23 cellular contexts compared by ENCODE assay signal in genomic region chr7:9242604-9243003, GRCh38.
DNase-seq lines count a peak whose midpoint lies in the region; ATAC-seq and TF ChIP-seq lines count a peak whose summit lies in the region.
"Had no signal": no experiment of that assay in that cellular context is flagged by ENCODE, and none has a peak within 500 bp of the region (broad histone marks: within the 10 kb centered on the region; RNA-seq: fewer than 3 reads in every experiment).

No MANE protein-coding gene starts in this region.

- H4K20me1 ChIP-seq in KMS-11 (ENCODE audit: insufficient read depth): no peaks in the 10 kb centered on the region
- H4K20me1 ChIP-seq in PC-3 (ENCODE audit: low read length): no peaks in the 10 kb centered on the region

- H3K9ac ChIP-seq in KMS-11 (peak overlapping the region; percentile 71), PC-3 (ENCODE audit: low read length) (no peak overlapping the region)
- H3K9ac ChIP-seq: GM23248 had no signal

- H3K4me1 ChIP-seq in KMS-11 (ENCODE audit: low read depth, poor library complexity, severe bottlenecking) (peaks cover 26% of the 10 kb centered on the region), PC-3 (ENCODE audit: insufficient read depth, low read length) (no peaks in the 10 kb centered on the region)

- H3K36me3 ChIP-seq in KMS-11 (ENCODE audit: insufficient read depth) (no peaks in the 10 kb centered on the region), PC-3 (ENCODE audit: low read depth, low read length) (no peaks in the 10 kb centered on the region)

- TF ChIP-seq CTCF in KMS-11 (conservative IDR thresholded peaks at IDR 0.05; ENCODE audit: low read depth, low read length) (no peak), PC-3 (conservative IDR thresholded peaks at IDR 0.05; ENCODE audit: low read depth, low read length) (no peak)

- H3K9me3 ChIP-seq in PC-3 (ENCODE audit: low read length): no peaks in the 10 kb centered on the region

- H2AFZ ChIP-seq in KMS-11 (ENCODE audit: low read depth) (peak overlapping the region; percentile 89), PC-3 (ENCODE audit: low read length) (peak overlapping the region; percentile 33)
- H2AFZ ChIP-seq: GM23248 had no signal

- BruUV-seq in PC-3 (replicated peaks; lab: Mats Ljungman, UMichigan): no TSS peak

- peak overlapping the region; percentile 78 for H3K4me2 ChIP-seq in KMS-11
- peak overlapping the region; percentile 54 for H3K4me2 ChIP-seq in PC-3 (ENCODE audit: low read length)

- H3K27ac ChIP-seq in KMS-11 (peak overlapping the region; percentile 81), PC-3 (ENCODE audit: low read length) (no peak overlapping the region)
- H3K27ac ChIP-seq: GM23248, HL-60 had no signal

- POLR2A ChIA-PET in PC-3 (lab: Charles Lee; ENCODE audit: unreplicated experiment): no interaction called here

- H3K4me3 ChIP-seq in KMS-11 (IDR thresholded peaks at IDR 0.05; ENCODE audit: insufficient read depth, low read depth, low read length): no peak overlapping the region
- H3K4me3 ChIP-seq in PC-3 (ENCODE audit: low read length): peak overlapping the region; percentile 52
- H3K4me3 ChIP-seq: GM23248 had no signal

- intact Hi-C loops in PC-3 (cut with micrococcal nuclease): no loop called here

- peak; percentile 31 for DNase-seq in A172 (ENCODE audit: low spot score)
- DNase-seq in PC-3: no peak
- DNase-seq in medulla oblongata (ENCODE audit: extremely low spot score): peak; percentile 6
- no peak for DNase-seq in COLO829 (ENCODE audit: low spot score)
- DNase-seq: 8988T; AML-193; C1 segment of cervical spinal cord; CD8-positive, alpha-beta T cell; DMS53; GDM1; GM23248; KG1; NCI-H187; NCI-H2107; NCI-H446 treated with DMSO at 0.1 percent for 48 hours; NCI-H69; SIG-M5 had no signal

- no peaks in the 10 kb centered on the region for H3F3A ChIP-seq in PC-3 (ENCODE audit: low read length, unreplicated experiment)

- H3K27me3 ChIP-seq in KMS-11 (ENCODE audit: insufficient read depth, low read depth): no peaks in the 10 kb centered on the region
- H3K27me3 ChIP-seq in PC-3 (ENCODE audit: low read length): no peaks in the 10 kb centered on the region

- H3K79me2 ChIP-seq in KMS-11 (ENCODE audit: insufficient read depth, low read depth): no peaks in the 10 kb centered on the region
- no peaks in the 10 kb centered on the region for H3K79me2 ChIP-seq in PC-3 (ENCODE audit: low read length)

- ATAC-seq in PC-3: peak; percentile 58
- no peak for ATAC-seq in HG03025 (IDR thresholded peaks at IDR 0.05; ENCODE audit: low FRiP score, unreplicated experiment)
- ATAC-seq in HG02759 (IDR thresholded peaks at IDR 0.05; ENCODE audit: unreplicated experiment): no peak
- ATAC-seq: CD8-positive, alpha-beta T cell; HCT116; SK-N-SH treated with all-trans-retinoic acid at 6 μM for 48 hours had no signal

- H3K9me2 ChIP-seq in PC-3 (replicated peaks; ENCODE audit: low read length): no peaks in the 10 kb centered on the region

- CTCF ChIA-PET in PC-3 (lab: Charles Lee): no interaction called here

Comparison
In these comparisons a context has a peak if more than half of its experiments do, and no peak if none do; other contexts are left out.
1. DNase-seq: peak in A172 (single experiment) and medulla oblongata (single experiment); none in PC-3 (single experiment) and COLO829 (single experiment).